ENCODE assay signal across 23 cellular contexts in genomic region chr9:91166796-91167366, GRCh38.
A peak's percentile ranks its signal among the peaks of the same experiment; 100 is the strongest.
DNase-seq lines count a peak whose midpoint lies in the region; ATAC-seq and TF ChIP-seq lines count a peak whose summit lies in the region.
"Had no signal": no experiment of that assay in that cellular context is flagged by ENCODE, and none has a peak within 500 bp of the region (broad histone marks: within the 10 kb centered on the region; RNA-seq: fewer than 3 reads in every experiment).

No MANE protein-coding gene starts in this region.

- no peak overlapping the region for H3K23ac ChIP-seq in IMR-90 (ENCODE audit: low read depth, low read length)

- H3K27me3 Mint-ChIP-seq in chondrocyte (ENCODE audit: low read depth) (no peaks in the 10 kb centered on the region), osteocyte (ENCODE audit: unreplicated experiment) (no peaks in the 10 kb centered on the region)
- no peaks in the 10 kb centered on the region for H3K27me3 Mint-ChIP-seq in natural killer cell treated with Interleukin-12 subunit alpha and Interleukin-12 subunit beta and Interleukin-15 and Interleukin-18, amount 100 ng/mL, for 72 hours
- H3K27me3 Mint-ChIP-seq: brain; dendritic cell treated with granulocyte-macrophage colony-stimulating factor and Interleukin-4, amounts not matched to agents 40 ng/mL and 50 ng/mL, for 4 days; stimulated activated naive CD8-positive, alpha-beta T cell treated with anti-CD3 and anti-CD28 coated beads, Interleukin-15, Interleukin-2, amounts not matched to agents 100 ng/mL and 50 ng/mL, for 24 hours had no signal

- no peak overlapping the region for H2AK9ac ChIP-seq in IMR-90 (replicated peaks; ENCODE audit: low read depth, low read length, poor library complexity)

- H3K14ac ChIP-seq in IMR-90 (replicated peaks; ENCODE audit: low read depth, low read length), result no peak overlapping the region

- H2AFZ ChIP-seq in IMR-90 (replicated peaks; ENCODE audit: low read length, poor library complexity), result no peak overlapping the region

- ATAC-seq in IMR-90 (ENCODE audit: low read depth), result no peak
- ATAC-seq in natural killer cell treated with Interleukin-12 subunit alpha and Interleukin-12 subunit beta and Interleukin-15 and Interleukin-18, amount 100 ng/mL, for 72 hours, result no peak
- ATAC-seq: foreskin keratinocyte, right lobe of liver had no signal

- H2AK5ac ChIP-seq in IMR-90 (ENCODE audit: low read depth, low read length), result 0 out of 2 replicates have a peak overlapping the region, but pooled peaks have one; percentile 35

- H3K9ac ChIP-seq in IMR-90 (ENCODE audit: low read depth, low read length), result no peak overlapping the region

- H2BK5ac ChIP-seq in IMR-90 (ENCODE audit: low read depth, low read length, poor library complexity, severe bottlenecking), result no peak overlapping the region

- no TSS peak for BruUV-seq in IMR-90 (replicated peaks; lab: Mats Ljungman, UMichigan)

- H4K91ac ChIP-seq in IMR-90 (ENCODE audit: insufficient read depth, low read depth, low read length), result no peak overlapping the region

- H3K56ac ChIP-seq in IMR-90 (ENCODE audit: extremely low read depth, insufficient read depth, low read length), result no peak overlapping the region

- no peak overlapping the region for H3K18ac ChIP-seq in IMR-90 (ENCODE audit: low read depth, low read length)

- peaks cover 16% of the 10 kb centered on the region for H3K9me3 Mint-ChIP-seq in chondrocyte (ENCODE audit: low read depth)
- peaks cover 16% of the 10 kb centered on the region for H3K9me3 Mint-ChIP-seq in osteocyte (ENCODE audit: unreplicated experiment)
- H3K9me3 Mint-ChIP-seq in natural killer cell treated with Interleukin-12 subunit alpha and Interleukin-12 subunit beta and Interleukin-15 and Interleukin-18, amount 100 ng/mL, for 72 hours, result peaks cover 8% of the 10 kb centered on the region

- intact Hi-C loops in IMR-90 (cut with micrococcal nuclease), result no loop called here

- in situ Hi-C loops in IMR-90 (cut with MboI; ENCODE audit: low sequenced_read_pairs), result no loop called here

- H2BK20ac ChIP-seq in IMR-90 (ENCODE audit: low read depth, low read length), result peak overlapping the region; percentile 61

- H3K36me3 ChIP-seq in IMR-90 (ENCODE audit: control insufficient read depth, insufficient read depth, low read length), result no peaks in the 10 kb centered on the region
- H3K36me3 ChIP-seq: neutrophil, right lobe of liver, SJSA1, uterus had no signal

- H3K79me1 ChIP-seq in IMR-90 (ENCODE audit: low read depth in 1 of 2, low read length in 2 of 2), result peaks cover 9 to 26% of the 10 kb centered on the region in 2 experiments

- H4K8ac ChIP-seq in IMR-90 (ENCODE audit: low read depth in 2 of 2, low read length in 2 of 2), result no peak overlapping the region

- peaks cover 22% of the 10 kb centered on the region for H3K9me1 ChIP-seq in IMR-90 (ENCODE audit: insufficient read depth, low read length)

- H4K5ac ChIP-seq in IMR-90 (ENCODE audit: low read depth, low read length), result no peak overlapping the region

- no peak for TF ChIP-seq POLR2A in IMR-90 (IDR thresholded peaks at IDR 0.05; ENCODE audit: low read depth, low read length)

- H2BK120ac ChIP-seq in IMR-90 (ENCODE audit: low read depth, low read length), result peak overlapping the region; percentile 54; the same call in 1 of the 2 replicates

- H3K36me3 Mint-ChIP-seq in chondrocyte (ENCODE audit: low read depth), result peaks cover 6% of the 10 kb centered on the region
- peaks cover 5% of the 10 kb centered on the region for H3K36me3 Mint-ChIP-seq in osteocyte (ENCODE audit: unreplicated experiment)
- peaks cover 16% of the 10 kb centered on the region for H3K36me3 Mint-ChIP-seq in natural killer cell treated with Interleukin-12 subunit alpha and Interleukin-12 subunit beta and Interleukin-15 and Interleukin-18, amount 100 ng/mL, for 72 hours
- H3K36me3 Mint-ChIP-seq: brain had no signal

- no peak overlapping the region for H3K27ac ChIP-seq in IMR-90 (ENCODE audit: insufficient read depth, low read length)
- H3K27ac ChIP-seq: foreskin keratinocyte, neutrophil, right lobe of liver, SJSA1, uterus had no signal

- no peaks in the 10 kb centered on the region for H4K20me1 ChIP-seq in IMR-90 (ENCODE audit: insufficient read depth, low read length)

- peak; percentile 48 for DNase-seq in ELF-1 (ENCODE audit: low read depth, low spot score)
- DNase-seq in IMR-90, result peak; percentile 75
- no peak for DNase-seq in chondrocyte (ENCODE audit: low spot score)
- DNase-seq in osteocyte (ENCODE audit: extremely low spot score, unreplicated experiment), result peak; percentile 34
- DNase-seq in natural killer cell treated with Interleukin-12 subunit alpha and Interleukin-12 subunit beta and Interleukin-15 and Interleukin-18, amount 100 ng/mL, for 72 hours (ENCODE audit: low spot score), result no peak
- no peak for DNase-seq in NCI-H1417 treated with DMSO at 0.1 percent for 48 hours (lab: John Stamatoyannopoulos, UW)
- DNase-seq in NCI-H2029 treated with DMSO at 0.1 percent for 48 hours (lab: John Stamatoyannopoulos, UW), result no peak
- DNase-seq: activated CD4-positive, CD25-positive, alpha-beta regulatory T cell treated with anti-CD3 and anti-CD28 coated beads, Interleukin-2, amount 50 U/mL, for 72 hours; activated CD8-positive, alpha-beta memory T cell treated with anti-CD3 and anti-CD28 coated beads, Interleukin-2, amount 50 U/mL, for 48 hours; activated gamma-delta T cell treated with Interleukin-2 at 50 U/mL for 16 hours; KBM-7; NCI-H1092; NCI-H748 treated with DMSO at 0.1 percent for 48 hours; OCI-M1; T1000; uterus had no signal

- no CpG with 5 or more reads among the region's 10 CpGs for WGBS in IMR-90 (ENCODE audit: extremely low coverage in 2 of 2, insufficient read length in 1 of 2), 2 experiments

- no peak overlapping the region for H3K4me3 Mint-ChIP-seq in chondrocyte (ENCODE audit: unreplicated experiment)
- no peak overlapping the region for H3K4me3 Mint-ChIP-seq in osteocyte (ENCODE audit: unreplicated experiment)
- no peak overlapping the region for H3K4me3 Mint-ChIP-seq in natural killer cell treated with Interleukin-12 subunit alpha and Interleukin-12 subunit beta and Interleukin-15 and Interleukin-18, amount 100 ng/mL, for 72 hours
- H3K4me3 Mint-ChIP-seq: brain; dendritic cell treated with granulocyte-macrophage colony-stimulating factor and Interleukin-4, amounts not matched to agents 40 ng/mL and 50 ng/mL, for 4 days; stimulated activated naive CD8-positive, alpha-beta T cell treated with anti-CD3 and anti-CD28 coated beads, Interleukin-15, Interleukin-2, amounts not matched to agents 100 ng/mL and 50 ng/mL, for 24 hours had no signal

- H3K4ac ChIP-seq in IMR-90 (ENCODE audit: low read depth, low read length), result no peak overlapping the region

- dilution Hi-C loops in IMR-90 (cut with HindIII; ENCODE audit: low sequenced_read_pairs, unreplicated experiment), result no loop called here

- H3K27ac Mint-ChIP-seq in chondrocyte (ENCODE audit: unreplicated experiment), result peak overlapping the region; percentile 5
- H3K27ac Mint-ChIP-seq in osteocyte (ENCODE audit: unreplicated experiment), result no peak overlapping the region
- peak overlapping the region in 1 of 2 donors; percentile 65 for H3K27ac Mint-ChIP-seq in natural killer cell treated with Interleukin-12 subunit alpha and Interleukin-12 subunit beta and Interleukin-15 and Interleukin-18, amount 100 ng/mL, for 72 hours

- H3K4me1 Mint-ChIP-seq in chondrocyte (ENCODE audit: low read depth), result peaks cover 50% of the 10 kb centered on the region
- peaks cover 48% of the 10 kb centered on the region for H3K4me1 Mint-ChIP-seq in osteocyte (ENCODE audit: unreplicated experiment)
- H3K4me1 Mint-ChIP-seq in natural killer cell treated with Interleukin-12 subunit alpha and Interleukin-12 subunit beta and Interleukin-15 and Interleukin-18, amount 100 ng/mL, for 72 hours (ENCODE audit: low read depth in 2 of 2), result peaks cover 46% of the 10 kb centered on the region in 2 donors

- peaks cover 4% of the 10 kb centered on the region; the same call in 1 of the 2 replicates for H3K9me3 ChIP-seq in IMR-90 (ENCODE audit: control insufficient read depth, insufficient read depth, low read length)
- H3K9me3 ChIP-seq: uterus had no signal

- H2BK15ac ChIP-seq in IMR-90 (ENCODE audit: low read depth, low read length), result no peak overlapping the region

- TF ChIP-seq CTCF in IMR-90 (conservative IDR thresholded peaks at IDR 0.05; ENCODE audit: low read depth, low read length) (no peak), chondrocyte (IDR thresholded peaks at IDR 0.05) (no peak), osteocyte (IDR thresholded peaks at IDR 0.05) (no peak)

- H3K4me3 ChIP-seq in IMR-90 (ENCODE audit: insufficient read depth, low read depth, low read length), result no peak overlapping the region
- H3K4me3 ChIP-seq: right lobe of liver, SJSA1, uterus had no signal

- POLR2A ChIA-PET in IMR-90 (lab: Charles Lee; ENCODE audit: unreplicated experiment), result no interaction called here

- H3K4me2 ChIP-seq in IMR-90 (ENCODE audit: low read depth, low read length), result no peak overlapping the region

- CTCF ChIA-PET in IMR-90 (lab: Yijun Ruan, JAX), result no interaction called here

- TF ChIP-seq RAD21 in IMR-90 (IDR thresholded peaks at IDR 0.05; ENCODE audit: low read length), result no peak

- H3K4me1 ChIP-seq in IMR-90 (ENCODE audit: control insufficient read depth, insufficient read depth, low read length), result peaks cover 37% of the 10 kb centered on the region
- H3K4me1 ChIP-seq: right lobe of liver, uterus had no signal

- no peaks in the 10 kb centered on the region for H3K27me3 ChIP-seq in IMR-90 (ENCODE audit: control insufficient read depth, insufficient read depth, low read length)
- H3K27me3 ChIP-seq: foreskin keratinocyte, right lobe of liver, SJSA1, uterus had no signal

TF ChIP-seq in IMR-90, 13 proteins besides CTCF, POLR2A, EP300 and RAD21 (continues in another document):
- TF ChIP-seq CEBPB (IDR thresholded peaks at IDR 0.05; ENCODE audit: low read depth, low read length), result peak; percentile 71
- TF ChIP-seq MAFK (IDR thresholded peaks at IDR 0.05; ENCODE audit: low read depth, low read length), result no peak
- no peak for TF ChIP-seq ELK1 (IDR thresholded peaks at IDR 0.05; ENCODE audit: borderline replicate concordance, low read depth, low read length)
- no peak for TF ChIP-seq NFE2L2 (IDR thresholded peaks at IDR 0.05; ENCODE audit: low read depth, low read length)

Comparison
In these comparisons a context has a peak if more than half of its experiments do, and no peak if none do; other contexts are left out.
1. DNase-seq: peak in ELF-1 (single experiment), IMR-90 (single experiment) and osteocyte (single experiment); none in chondrocyte (single experiment), natural killer cell treated with Interleukin-12 subunit alpha and Interleukin-12 subunit beta and Interleukin-15 and Interleukin-18, amount 100 ng/mL, for 72 hours (single experiment), NCI-H1417 treated with DMSO at 0.1 percent for 48 hours (single experiment) and NCI-H2029 treated with DMSO at 0.1 percent for 48 hours (single experiment).